ENCODE assay signal across 8 cellular contexts in genomic region chrX:150897371-150898319, GRCh38. TPM values are rescaled to one million over a fixed set of nuclear protein-coding genes. Genes with fewer than 3 reads are reported as not detected.
DNase-seq lines count a peak whose midpoint lies in the region; ATAC-seq and TF ChIP-seq lines count a peak whose summit lies in the region.

No MANE protein-coding gene starts in this region.

- H3K27ac ChIP-seq in dorsolateral prefrontal cortex = peak overlapping the region in 50 of 59 donors; percentile 33 to 91 (median 70)

- peak overlapping the region; percentile 66 for H3K4me3 Mint-ChIP-seq in mesothelial cell of epicardium
- H3K4me3 Mint-ChIP-seq in stimulated activated naive CD8-positive, alpha-beta T cell treated with anti-CD3 and anti-CD28 coated beads, Interleukin-15, Interleukin-2, amounts not matched to agents 100 ng/mL and 50 ng/mL, for 24 hours = peak overlapping the region; percentile 81

- H3K4me3 ChIP-seq in dorsolateral prefrontal cortex = peak overlapping the region; percentile 41 to 77 (median 67)

- peaks cover 1% of the 10 kb centered on the region for H3K27me3 Mint-ChIP-seq in mesothelial cell of epicardium (ENCODE audit: low read depth)
- peaks cover 3% of the 10 kb centered on the region for H3K27me3 Mint-ChIP-seq in stimulated activated naive CD8-positive, alpha-beta T cell treated with anti-CD3 and anti-CD28 coated beads, Interleukin-15, Interleukin-2, amounts not matched to agents 100 ng/mL and 50 ng/mL, for 24 hours

- H3K36me3 Mint-ChIP-seq in mesothelial cell of epicardium = no peaks in the 10 kb centered on the region
- no peaks in the 10 kb centered on the region for H3K36me3 Mint-ChIP-seq in stimulated activated naive CD8-positive, alpha-beta T cell treated with anti-CD3 and anti-CD28 coated beads, Interleukin-15, Interleukin-2, amounts not matched to agents 100 ng/mL and 50 ng/mL, for 24 hours (ENCODE audit: low read depth)

- H3K27me3 ChIP-seq in dorsolateral prefrontal cortex = peaks cover 0 to 40% (median 5%) of the 10 kb centered on the region in 45 donors

- peaks cover 14% of the 10 kb centered on the region for H3K9me3 Mint-ChIP-seq in mesothelial cell of epicardium
- H3K9me3 Mint-ChIP-seq in stimulated activated naive CD8-positive, alpha-beta T cell treated with anti-CD3 and anti-CD28 coated beads, Interleukin-15, Interleukin-2, amounts not matched to agents 100 ng/mL and 50 ng/mL, for 24 hours = no peaks in the 10 kb centered on the region

- peak overlapping the region; percentile 67 for H3K27ac Mint-ChIP-seq in mesothelial cell of epicardium
- H3K27ac Mint-ChIP-seq in stimulated activated naive CD8-positive, alpha-beta T cell treated with anti-CD3 and anti-CD28 coated beads, Interleukin-15, Interleukin-2, amounts not matched to agents 100 ng/mL and 50 ng/mL, for 24 hours = no peak overlapping the region

- intact Hi-C loops in dorsolateral prefrontal cortex (cut with DNase I) = loop anchor here in 1 of 2 donors (5.0 to 10.0 kb wide), 2 partner anchors 120 to 497 kb away; partner anchors contain the start of gene VMA21

- TF ChIP-seq CTCF in dorsolateral prefrontal cortex (IDR thresholded peaks at IDR 0.05 in 54 of 56, conservative IDR thresholded peaks at IDR 0.05 in 2 of 56; ENCODE audit: low read depth in 1 of 56, partially characterized antibody in 56 of 56) = no peak
- no peak for TF ChIP-seq CTCF in mesothelial cell of epicardium (IDR thresholded peaks at IDR 0.05; ENCODE audit: unreplicated experiment)

- DNase-seq in MV-4-11 (lab: John Stamatoyannopoulos, UW) (peak; percentile 2), dorsolateral prefrontal cortex (peak in 8 of 10 donors; percentile 24 to 65 (median 56)), mesothelial cell of epicardium (ENCODE audit: low spot score in 2 of 2, unreplicated experiment in 2 of 2) (no peak), mesenteric fat pad (ENCODE audit: low spot score) (no peak)
- peak; percentile 68 for DNase-seq in activated CD4-positive, alpha-beta T cell treated with anti-CD3 and anti-CD28 coated beads for 48 hours

- peak; percentile 5 for ATAC-seq in GM19023 (IDR thresholded peaks at IDR 0.05; ENCODE audit: unreplicated experiment)
- ATAC-seq in HG03457 (IDR thresholded peaks at IDR 0.05; ENCODE audit: unreplicated experiment) = no peak

- no peaks in the 10 kb centered on the region for H3K4me1 Mint-ChIP-seq in mesothelial cell of epicardium
- peaks cover 9% of the 10 kb centered on the region for H3K4me1 Mint-ChIP-seq in stimulated activated naive CD8-positive, alpha-beta T cell treated with anti-CD3 and anti-CD28 coated beads, Interleukin-15, Interleukin-2, amounts not matched to agents 100 ng/mL and 50 ng/mL, for 24 hours (ENCODE audit: low read depth)

RNA-seq across cellular contexts. Expression of gene CD99L2, which starts 0.8 kb away (rescaled TPM):
- total RNA-seq in dorsolateral prefrontal cortex (100 to 1,000 TPM; 118 to 308 (median 235) TPM), mesothelial cell of epicardium (30.8 to 34.5 TPM (median 33.3 TPM) in 3 replicates), mesenteric fat pad (68.3 TPM)

Comparison
In these comparisons a context has a peak if more than half of its experiments do, and no peak if none do; other contexts are left out.
1. DNase-seq: peak in MV-4-11 (single experiment), activated CD4-positive, alpha-beta T cell treated with anti-CD3 and anti-CD28 coated beads for 48 hours (single experiment) and dorsolateral prefrontal cortex (8 of 10); none in mesothelial cell of epicardium (0 of 2) and mesenteric fat pad (single experiment).